Comparison of ENCODE assay signal across 8 cellular contexts in the genomic region with DNA sequence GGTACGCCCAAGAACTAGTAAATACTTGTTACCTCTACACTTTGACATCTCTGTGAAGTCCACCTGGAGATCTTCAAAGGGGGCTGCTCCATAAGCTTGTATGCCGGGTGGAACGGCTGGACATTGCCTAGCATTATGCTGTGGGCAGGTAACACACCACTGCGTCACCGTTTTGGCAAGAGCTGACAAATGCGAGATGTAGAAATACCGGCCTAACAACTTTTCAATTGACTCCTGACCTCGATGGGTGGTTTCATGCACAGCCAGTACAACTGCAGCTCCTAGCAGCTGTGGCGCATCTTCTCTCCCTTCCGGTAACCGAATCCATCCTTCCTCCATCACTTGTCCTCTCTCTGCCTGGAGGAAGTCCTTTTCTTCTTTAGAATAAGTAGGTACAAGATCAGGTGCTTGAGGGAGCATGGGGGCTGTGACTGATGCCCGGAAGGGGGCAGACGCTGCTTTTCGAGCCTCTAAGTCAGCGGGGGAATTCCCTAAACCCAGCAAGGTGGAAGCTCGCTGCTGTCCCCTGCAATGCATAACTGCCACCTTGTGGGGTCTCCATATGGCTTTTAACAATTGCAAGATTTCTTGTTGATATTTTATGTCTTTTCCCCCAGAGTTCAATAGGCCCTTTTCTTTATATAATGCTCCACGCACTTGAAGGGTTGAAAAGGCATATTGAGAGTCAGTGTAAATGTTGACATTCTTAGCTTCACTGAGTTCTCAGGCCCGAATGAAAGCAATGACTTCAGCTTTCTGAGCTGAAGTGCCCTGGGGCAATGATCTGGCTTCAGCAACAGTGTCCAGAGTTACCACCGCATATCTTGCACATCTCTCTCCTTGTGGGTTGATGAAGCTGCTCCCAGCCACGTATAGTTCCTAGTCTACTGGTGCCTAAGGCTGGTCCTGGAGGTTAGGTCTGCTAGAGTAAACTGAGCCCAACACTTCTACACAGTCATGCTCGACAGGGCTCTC.
DNase-seq lines count a peak whose midpoint lies in the region; ATAC-seq and TF ChIP-seq lines count a peak whose summit lies in the region.
"Not testable (repeated sequence)": the region's sequence is repeated elsewhere in the genome, so short reads cannot be mapped to it uniquely, and the experiment has no call there.

No MANE protein-coding gene starts in this region.

- H3K4me3 Mint-ChIP-seq in WTC11, endodermal cell, neural progenitor cell: not testable (repeated sequence)

- not testable (repeated sequence) for H3K27me3 ChIP-seq in endodermal cell (ENCODE audit: control insufficient read depth, insufficient read depth, low read length, poor library complexity, severe bottlenecking); neural progenitor cell

- H3K4me1 ChIP-seq in endodermal cell (ENCODE audit: control insufficient read depth, insufficient read depth, low read length); neural progenitor cell: not testable (repeated sequence)

- H3K4me2 ChIP-seq in neural progenitor cell: not testable (repeated sequence)

- not testable (repeated sequence) for H3K9ac ChIP-seq in endodermal cell (ENCODE audit: extremely low read depth, low read length, poor library complexity, severe bottlenecking); neural progenitor cell

- 81 to 85% methylated on average over 14 to 20 of the region's 21 CpGs for WGBS in endodermal cell (ENCODE audit: insufficient coverage in 1 of 2, insufficient read length in 1 of 2), 2 experiments

- TF ChIP-seq RAD21 in Ishikawa (IDR thresholded peaks at IDR 0.05; ENCODE audit: low read depth): not testable (repeated sequence)

- not testable (repeated sequence) for TF ChIP-seq CTCF in WTC11 (IDR thresholded peaks at IDR 0.05)
- TF ChIP-seq CTCF in endodermal cell (conservative IDR thresholded peaks at IDR 0.05): peak; percentile 39
- peak; percentile 11 for TF ChIP-seq CTCF in neural progenitor cell (IDR thresholded peaks at IDR 0.05)

- not testable (repeated sequence) for H3K9me3 Mint-ChIP-seq in WTC11, endodermal cell, neural progenitor cell

- H3K79me2 ChIP-seq in neural progenitor cell (ENCODE audit: low read depth): not testable (repeated sequence)

- H3K4me3 ChIP-seq in endodermal cell (ENCODE audit: low read length); neural progenitor cell: not testable (repeated sequence)

- not testable (repeated sequence) for H3K36me3 Mint-ChIP-seq in WTC11; endodermal cell (ENCODE audit: low read depth); neural progenitor cell

- POLR2A ChIA-PET in WTC11 (lab: Charles Lee): not testable (repeated sequence)

- H4K20me1 ChIP-seq in neural progenitor cell (ENCODE audit: low read depth): not testable (repeated sequence)

- H2AFZ ChIP-seq in neural progenitor cell (replicated peaks): not testable (repeated sequence)

- not testable (repeated sequence) for H3K9me3 ChIP-seq in endodermal cell (ENCODE audit: control insufficient read depth, low read length); neural progenitor cell (ENCODE audit: low read depth)

- not testable (repeated sequence) for H3F3A ChIP-seq in neural progenitor cell (ENCODE audit: low read depth)

- not testable (repeated sequence) for H3K36me3 ChIP-seq in endodermal cell (ENCODE audit: control insufficient read depth, insufficient read depth, low read length); neural progenitor cell

- TF ChIP-seq EP300 in Ishikawa (IDR thresholded peaks at IDR 0.05; ENCODE audit: borderline replicate concordance): peak; percentile 25; the same call in 1 of the 2 replicates

- H3K27ac ChIP-seq in endodermal cell (ENCODE audit: low read depth, low read length); neural progenitor cell: not testable (repeated sequence)

- H3K4me1 Mint-ChIP-seq in WTC11: peaks cover 59% of the 10 kb centered on the region
- peaks cover 31% of the 10 kb centered on the region for H3K4me1 Mint-ChIP-seq in endodermal cell
- not testable (repeated sequence) for H3K4me1 Mint-ChIP-seq in neural progenitor cell

- not testable (repeated sequence) for H3K27me3 Mint-ChIP-seq in WTC11 (ENCODE audit: low read depth); endodermal cell (ENCODE audit: insufficient read depth); neural progenitor cell (ENCODE audit: insufficient read depth, low read depth)

- CTCF ChIA-PET in WTC11 (lab: Charles Lee): interaction anchor here (0.6 to 1.5 kb wide), 15 partner anchors 9 to 539 kb away, joined by 3 to 9 read pairs (median 4); no protein-coding TSS in a partner anchor

- ATAC-seq in WTC11: not testable (repeated sequence)

- H3K27ac Mint-ChIP-seq in WTC11 (peak overlapping the region; percentile 92), endodermal cell (peak overlapping the region; percentile 30)
- not testable (repeated sequence) for H3K27ac Mint-ChIP-seq in neural progenitor cell

- DNase-seq in DMS79 (lab: John Stamatoyannopoulos, UW) (peak; percentile 57), NCI-H526 treated with DMSO at 0.1 percent for 48 hours (lab: John Stamatoyannopoulos, UW) (peak; percentile 73), WTC11 (ENCODE audit: low spot score) (peak; percentile 63), endodermal cell (peak; percentile 59), kidney tubule cell (ENCODE audit: low spot score) (peak; percentile 52), neural progenitor cell (ENCODE audit: low spot score) (peak; percentile 37), ureter (ENCODE audit: low spot score) (peak; percentile 75)

TF ChIP-seq in Ishikawa, 13 proteins besides CTCF, POLR2A, EP300 and RAD21:
- peak; percentile 52 for TF ChIP-seq NFIC (IDR thresholded peaks at IDR 0.05)
